Comparison of ENCODE assay signal across 16 cellular contexts in genomic region chr1:38670544-38671122, GRCh38.
DNase-seq lines count a peak whose midpoint lies in the region; ATAC-seq and TF ChIP-seq lines count a peak whose summit lies in the region.
"Had no signal": no experiment of that assay in that cellular context is flagged by ENCODE, and none has a peak within 500 bp of the region (broad histone marks: within the 10 kb centered on the region; RNA-seq: fewer than 3 reads in every experiment).

No MANE protein-coding gene starts in this region.

- H3K79me2 ChIP-seq in H9 (ENCODE audit: insufficient read depth, low read length) = no peaks in the 10 kb centered on the region

- H3K4me3 Mint-ChIP-seq in H9 = no peak overlapping the region
- H3K4me3 Mint-ChIP-seq in T-cell = no peak overlapping the region
- H3K4me3 Mint-ChIP-seq: B cell; CD8-positive, alpha-beta T cell had no signal

- no peak overlapping the region for H2BK15ac ChIP-seq in H9 (ENCODE audit: low read depth, low read length)

- H2BK12ac ChIP-seq in H9 (ENCODE audit: insufficient read length, low read depth, low read length) = no peak overlapping the region

- H3K27ac ChIP-seq in H9 (ENCODE audit: insufficient read length, low read depth, low read length) = no peak overlapping the region
- no peak overlapping the region for H3K27ac ChIP-seq in SK-N-MC
- no peak overlapping the region for H3K27ac ChIP-seq in esophagus muscularis mucosa (replicated peaks in 1 of 4)
- H3K27ac ChIP-seq: BLaER1 treated with 17β-estradiol and CSF1 and Interleukin-3, amounts not matched to agents 10 nM and 100 nM had no signal

- H3K4me3 ChIP-seq in SK-N-MC (peak overlapping the region; percentile 19; the same call in 1 of the 2 replicates), esophagus muscularis mucosa (no peak overlapping the region)
- H3K4me3 ChIP-seq: BLaER1 treated with 17β-estradiol and CSF1 and Interleukin-3, amounts not matched to agents 10 nM and 100 nM had no signal

- H3K4me2 ChIP-seq in H9 (ENCODE audit: insufficient read depth, insufficient read length, low read length) = no peak overlapping the region
- H3K4me2 ChIP-seq: BLaER1 treated with 17β-estradiol and CSF1 and Interleukin-3, amounts not matched to agents 10 nM and 100 nM had no signal

- intact Hi-C loops in esophagus muscularis mucosa (cut with DNase I) = no loop called here

- H2BK20ac ChIP-seq in H9 (ENCODE audit: low read depth, low read length, poor library complexity, severe bottlenecking) = no peak overlapping the region

- H3K27me3 ChIP-seq in H9 (ENCODE audit: insufficient read depth, low read length) (no peaks in the 10 kb centered on the region), esophagus muscularis mucosa (peaks cover 0 to 27% (median 0%) of the 10 kb centered on the region in 4 donors)
- H3K27me3 ChIP-seq: BLaER1 treated with 17β-estradiol and CSF1 and Interleukin-3, amounts not matched to agents 10 nM and 100 nM had no signal

- peak; percentile 14 for DNase-seq in H9
- no peak for DNase-seq in SK-N-MC (ENCODE audit: low read depth, low spot score)
- DNase-seq in esophagus muscularis mucosa (ENCODE audit: extremely low spot score) = peak; percentile 60
- DNase-seq in ureter (ENCODE audit: low spot score) = peak; percentile 4
- DNase-seq in activated CD8-positive, alpha-beta memory T cell treated with anti-CD3 and anti-CD28 coated beads, Interleukin-2, amount 50 U/mL, for 4 hours = no peak
- DNase-seq in NCI-H2196 (lab: John Stamatoyannopoulos, UW; ENCODE audit: unreplicated experiment) = no peak
- DNase-seq in T-cell = no peak
- DNase-seq: Calu3; CD8-positive, alpha-beta T cell; DMS79 treated with DMSO at 0.1 percent for 48 hours; GF-D8; GOT3; H7 had no signal

- H4K5ac ChIP-seq in H9 (ENCODE audit: insufficient read length, low read depth, low read length) = no peak overlapping the region

- H3K27me3 Mint-ChIP-seq in H9 (ENCODE audit: low read depth) = peaks cover 31% of the 10 kb centered on the region
- H3K27me3 Mint-ChIP-seq in T-cell = peaks cover 31 to 45% of the 10 kb centered on the region in 2 donors

- no peak overlapping the region for H2AFZ ChIP-seq in H9 (ENCODE audit: low read length)

- H3K36me3 Mint-ChIP-seq in H9 (ENCODE audit: insufficient read depth in 1 of 3, low read depth in 3 of 3) = no peaks in the 10 kb centered on the region
- no peaks in the 10 kb centered on the region for H3K36me3 Mint-ChIP-seq in T-cell
- H3K36me3 Mint-ChIP-seq: CD8-positive, alpha-beta T cell had no signal

- POLR2A ChIA-PET in T-cell (lab: Charles Lee) = no interaction called here

- TF ChIP-seq CTCF in H9 (conservative IDR thresholded peaks at IDR 0.05) (no peak), esophagus muscularis mucosa (IDR thresholded peaks at IDR 0.05) (no peak)

- H3K18ac ChIP-seq in H9 (ENCODE audit: insufficient read length, low read depth, low read length) = no peak overlapping the region

- H3K9me3 ChIP-seq in H9 (ENCODE audit: control insufficient read depth, low read depth, low read length) = no peaks in the 10 kb centered on the region
- H3K9me3 ChIP-seq in SK-N-MC (ENCODE audit: low read depth, low read length) = peaks cover 3% of the 10 kb centered on the region; the same call in 1 of the 2 replicates
- peaks cover 0 to 4% (median 1%) of the 10 kb centered on the region in 4 donors for H3K9me3 ChIP-seq in esophagus muscularis mucosa

- H3K36me3 ChIP-seq in SK-N-MC (ENCODE audit: insufficient read depth, low read length) (no peaks in the 10 kb centered on the region), esophagus muscularis mucosa (no peaks in the 10 kb centered on the region)
- H3K36me3 ChIP-seq: BLaER1 treated with 17β-estradiol and CSF1 and Interleukin-3, amounts not matched to agents 10 nM and 100 nM had no signal

- H3K27ac Mint-ChIP-seq in H9 (0 out of 7 replicates have a peak overlapping the region, but pooled peaks of 1 of the 3 experiments have one; percentile 60), T-cell (no peak overlapping the region)
- H3K27ac Mint-ChIP-seq: B cell; CD8-positive, alpha-beta T cell had no signal

- CTCF ChIA-PET in T-cell (lab: Charles Lee) = interaction anchor here in 1 of 2 donors (0.7 kb wide), 1 partner anchor 12 kb away, joined by 3 read pairs; no protein-coding TSS in a partner anchor

- H3K9me3 Mint-ChIP-seq in H9 (peaks cover 0 to 3% of the 10 kb centered on the region in 2 experiments; a peak in 2 of 5 replicates), T-cell (peaks cover 0 to 4% (median 0%) of the 10 kb centered on the region in 3 donors)

- ATAC-seq in T-cell (replicated peaks in 1 of 4) = no peak
- ATAC-seq: CD8-positive, alpha-beta T cell; HepG2 had no signal

- H2BK120ac ChIP-seq in H9 (ENCODE audit: low read depth, low read length, poor library complexity, severe bottlenecking) = no peak overlapping the region

- no peak for TF ChIP-seq EP300 in esophagus muscularis mucosa (IDR thresholded peaks at IDR 0.05)

- no peak for TF ChIP-seq POLR2A in esophagus muscularis mucosa (IDR thresholded peaks at IDR 0.05; ENCODE audit: low read depth)

- no peak overlapping the region for H3K14ac ChIP-seq in H9 (ENCODE audit: insufficient read depth, low read length)

- H4K8ac ChIP-seq in H9 (replicated peaks; ENCODE audit: insufficient read length, low read depth, low read length) = no peak overlapping the region

- H3T11ph ChIP-seq in H9 (ENCODE audit: low read length) = no peak overlapping the region

- H3K23ac ChIP-seq in H9 (ENCODE audit: insufficient read length, low read depth, low read length) = no peak overlapping the region

- H3K56ac ChIP-seq in H9 (ENCODE audit: insufficient read length, low read depth, low read length) = no peak overlapping the region

- H3K4me1 ChIP-seq in H9 (ENCODE audit: insufficient read depth, low read length) (no peaks in the 10 kb centered on the region), esophagus muscularis mucosa (no peaks in the 10 kb centered on the region)
- H3K4me1 ChIP-seq: BLaER1 treated with 17β-estradiol and CSF1 and Interleukin-3, amounts not matched to agents 10 nM and 100 nM had no signal

- no peak overlapping the region for H3K4ac ChIP-seq in H9 (ENCODE audit: low read depth, low read length)

- no peaks in the 10 kb centered on the region for H3K23me2 ChIP-seq in H9 (ENCODE audit: insufficient read length, low read depth, low read length, poor library complexity, severe bottlenecking)

- WGBS in H9 (ENCODE audit: extremely low coverage, insufficient read length, low lambda C conversion rate) = no CpG with 5 or more reads among the region's 4 CpGs
- WGBS in esophagus muscularis mucosa = 84% methylated on average over 4 of the region's 4 CpGs

- H3K4me1 Mint-ChIP-seq in H9 (peaks cover 0 to 3% of the 10 kb centered on the region in 2 experiments; a peak in 1 of 4 replicates), T-cell (no peaks in the 10 kb centered on the region)
- H3K4me1 Mint-ChIP-seq: B cell had no signal

- no peaks in the 10 kb centered on the region for H4K20me1 ChIP-seq in H9 (ENCODE audit: control insufficient read depth, insufficient read depth, insufficient read length)
- H4K20me1 ChIP-seq: BLaER1 treated with 17β-estradiol and CSF1 and Interleukin-3, amounts not matched to agents 10 nM and 100 nM had no signal

- H4K91ac ChIP-seq in H9 (ENCODE audit: insufficient read length, low read depth, low read length) = no peak overlapping the region

- H3K9ac ChIP-seq in H9 (ENCODE audit: extremely low read depth, insufficient read length, low read length) = no peak overlapping the region
- H3K9ac ChIP-seq in SK-N-MC (ENCODE audit: insufficient read length) = no peak overlapping the region
- H3K9ac ChIP-seq: BLaER1 treated with 17β-estradiol and CSF1 and Interleukin-3, amounts not matched to agents 10 nM and 100 nM had no signal

- H2BK5ac ChIP-seq in H9 (ENCODE audit: insufficient read length, low read length) = no peak overlapping the region

- H2AK5ac ChIP-seq in H9 (ENCODE audit: insufficient read length, low read length) = no peak overlapping the region

- no peaks in the 10 kb centered on the region for H3K79me1 ChIP-seq in H9 (ENCODE audit: insufficient read depth, low read depth, low read length, poor library complexity, severe bottlenecking)

Comparison
In these comparisons a context has a peak if more than half of its experiments do, and no peak if none do; other contexts are left out.
1. DNase-seq: peak in H9 (single experiment), esophagus muscularis mucosa (single experiment) and ureter (single experiment); none in SK-N-MC (single experiment), activated CD8-positive, alpha-beta memory T cell treated with anti-CD3 and anti-CD28 coated beads, Interleukin-2, amount 50 U/mL, for 4 hours (single experiment), NCI-H2196 (single experiment) and T-cell (0 of 34).